In the genomic region with DNA sequence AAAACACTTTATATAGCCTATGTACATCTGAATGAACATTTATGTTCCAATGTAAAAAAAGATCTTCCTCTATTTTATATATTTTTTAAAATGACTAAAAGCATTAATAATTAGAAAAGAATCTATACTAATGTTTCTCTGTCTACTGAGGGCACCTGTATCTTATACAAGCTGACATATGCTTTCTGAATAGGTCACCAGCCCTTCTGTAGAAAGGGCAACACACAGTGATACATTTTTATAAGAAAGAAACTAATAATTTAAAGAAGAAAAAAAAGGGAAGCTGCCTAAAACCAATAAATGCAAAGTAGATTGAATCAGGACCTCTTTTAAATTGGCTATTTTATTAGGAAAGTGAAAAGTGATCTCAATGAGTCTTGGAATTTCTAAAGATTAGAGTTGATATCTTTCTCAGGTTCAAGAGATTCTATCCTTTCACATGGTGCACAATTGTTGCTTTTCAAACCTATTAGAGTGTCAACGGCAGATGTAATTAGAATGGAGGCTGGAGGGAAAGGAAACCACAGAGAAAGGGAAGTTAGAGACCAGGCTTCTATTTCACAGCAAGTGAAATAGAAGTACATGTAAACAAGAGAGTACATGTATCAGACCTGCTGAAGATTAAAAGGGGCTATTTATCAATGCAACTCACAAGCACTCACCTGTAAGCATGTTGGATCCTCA, we compare ENCODE assay signal across 10 cellular contexts. TPM values are rescaled to one million over a fixed set of nuclear protein-coding genes. Genes with fewer than 3 reads are reported as not detected.
DNase-seq lines count a peak whose midpoint lies in the region; ATAC-seq and TF ChIP-seq lines count a peak whose summit lies in the region.
"Had no signal": no experiment of that assay in that cellular context is flagged by ENCODE, and none has a peak within 500 bp of the region (broad histone marks: within the 10 kb centered on the region; RNA-seq: fewer than 3 reads in every experiment).

No MANE protein-coding gene starts in this region.

- H3K4me1 ChIP-seq in CD4-positive, alpha-beta memory T cell (ENCODE audit: insufficient read depth, low read length): peaks cover 81% of the 10 kb centered on the region
- H3K4me1 ChIP-seq in uterus: no peaks in the 10 kb centered on the region

- CTCF ChIA-PET in CD4-positive, alpha-beta memory T cell (lab: Charles Lee; ENCODE audit: partially characterized antibody): interaction anchor here (1.2 kb wide), 1 partner anchor 39 kb away, joined by 3 read pairs; no protein-coding TSS in a partner anchor

- H3K27me3 Mint-ChIP-seq in CD4-positive, alpha-beta memory T cell: no peaks in the 10 kb centered on the region

- DNase-seq in CD4-positive, alpha-beta memory T cell: no peak
- DNase-seq in SKM-1 (lab: John Stamatoyannopoulos, UW; ENCODE audit: unreplicated experiment) (peak; percentile 78), HuH-7.5 (ENCODE audit: low spot score) (no peak), uterus (no peak), NCI-H345 (lab: John Stamatoyannopoulos, UW) (no peak), cerebellar cortex (ENCODE audit: low spot score) (no peak)
- DNase-seq: activated T-cell treated with anti-CD3 and anti-CD28 coated beads for 4 hours, NCI-H2029 treated with DMSO at 0.1 percent for 48 hours had no signal

- peaks cover 18% of the 10 kb centered on the region for H3K36me3 ChIP-seq in CD4-positive, alpha-beta memory T cell (ENCODE audit: insufficient read depth, low read length)
- H3K36me3 ChIP-seq in uterus: no peaks in the 10 kb centered on the region

- no peaks in the 10 kb centered on the region for H3K27me3 ChIP-seq in CD4-positive, alpha-beta memory T cell (ENCODE audit: insufficient read depth, low read length)
- H3K27me3 ChIP-seq in uterus: no peaks in the 10 kb centered on the region

- ATAC-seq in GM19452 (IDR thresholded peaks at IDR 0.05; ENCODE audit: unreplicated experiment) (peak; percentile 71), HG03139 (IDR thresholded peaks at IDR 0.05; ENCODE audit: unreplicated experiment) (peak; percentile 67)

- peaks cover 43 to 46% of the 10 kb centered on the region in 2 donors for H3K36me3 Mint-ChIP-seq in CD4-positive, alpha-beta memory T cell

- H3K27ac ChIP-seq in CD4-positive, alpha-beta memory T cell (ENCODE audit: low read depth, low read length): no peak overlapping the region
- no peak overlapping the region for H3K27ac ChIP-seq in uterus

- H3K27ac Mint-ChIP-seq in CD4-positive, alpha-beta memory T cell: peak overlapping the region in 1 of 7 donors; percentile 38

- POLR2A ChIA-PET in CD4-positive, alpha-beta memory T cell (lab: Charles Lee; ENCODE audit: partially characterized antibody): interaction anchor here (0.6 kb wide), 1 partner anchor 527 kb away, joined by 3 read pairs; no protein-coding TSS in a partner anchor

- no peak for TF ChIP-seq POLR2A in uterus (IDR thresholded peaks at IDR 0.05)

- intact Hi-C loops in CD4-positive, alpha-beta memory T cell (cut with micrococcal nuclease): no loop called here
- intact Hi-C loops in uterus (cut with DNase I; ENCODE audit: low total_unique reads): loop anchor here (10.0 kb wide), 1 partner anchor 306 kb away; the partner anchor contains the start of gene STMP1

- peaks cover 54 to 88% (median 73%) of the 10 kb centered on the region in 4 donors for H3K4me1 Mint-ChIP-seq in CD4-positive, alpha-beta memory T cell

- H3K4me3 Mint-ChIP-seq in CD4-positive, alpha-beta memory T cell: peak overlapping the region in 6 of 8 donors; percentile 5 to 62 (median 53)

- H3K4me3 ChIP-seq in CD4-positive, alpha-beta memory T cell (ENCODE audit: low read length in 2 of 2): no peak overlapping the region
- H3K4me3 ChIP-seq in uterus: no peak overlapping the region

- TF ChIP-seq CTCF in uterus (IDR thresholded peaks at IDR 0.05): no peak

- no peaks in the 10 kb centered on the region for H3K9me3 ChIP-seq in CD4-positive, alpha-beta memory T cell (ENCODE audit: control insufficient read depth in 1 of 2, low read length in 2 of 2)
- H3K9me3 ChIP-seq in uterus: no peaks in the 10 kb centered on the region

- no peaks in the 10 kb centered on the region for H3K9me3 Mint-ChIP-seq in CD4-positive, alpha-beta memory T cell

RNA-seq across cellular contexts. Expression of gene MTPN, which starts 6.3 kb away (rescaled TPM):
- 10 to 100 TPM; 83.1 to 84.5 TPM for total RNA-seq in CD4-positive, alpha-beta memory T cell
- 100 to 1,000 TPM in 1 of 2 donors, 10 to 100 TPM in 1; 63.6 to 105 TPM for polyA plus RNA-seq in CD4-positive, alpha-beta memory T cell
- 100 to 1,000 TPM in 1 of 4 donors, 10 to 100 TPM in 3; 53.8 to 125 (median 76.8) TPM for total RNA-seq in uterus
